In genomic region chr7:18590744-18591340, GRCh38 we compare ENCODE assay signal across 8 cellular contexts.
DNase-seq lines count a peak whose midpoint lies in the region; ATAC-seq and TF ChIP-seq lines count a peak whose summit lies in the region.

No MANE protein-coding gene starts in this region.

- H3K36me3 Mint-ChIP-seq in natural killer cell = no peaks in the 10 kb centered on the region

- H3K27ac ChIP-seq in C4-2B = no peak overlapping the region
- H3K27ac ChIP-seq in WERI-Rb-1 = no peak overlapping the region
- H3K27ac ChIP-seq in vagina = no peak overlapping the region

- DNase-seq in HT-29 (ENCODE audit: low spot score) = peak; percentile 53
- no peak for DNase-seq in WERI-Rb-1
- DNase-seq in iPS-NIHi7 (ENCODE audit: extremely low spot score) = peak; percentile 34
- no peak for DNase-seq in vagina (ENCODE audit: extremely low spot score in 2 of 2)
- no peak for DNase-seq in natural killer cell
- DNase-seq in nucleus accumbens (lab: John Stamatoyannopoulos, UW) = no peak
- DNase-seq in NCI-H1092 (lab: John Stamatoyannopoulos, UW) = no peak

- no peak for ATAC-seq in natural killer cell

- no peaks in the 10 kb centered on the region for H3K27me3 ChIP-seq in WERI-Rb-1 (ENCODE audit: insufficient read depth, low read depth, severe bottlenecking)
- H3K27me3 ChIP-seq in vagina = no peaks in the 10 kb centered on the region

- peaks cover 0 to 10% of the 10 kb centered on the region in 2 donors for H3K4me1 Mint-ChIP-seq in natural killer cell

- H3K4me3 Mint-ChIP-seq in natural killer cell = no peak overlapping the region

- H3K9me3 Mint-ChIP-seq in natural killer cell = no peaks in the 10 kb centered on the region

- H3K4me1 ChIP-seq in vagina = no peaks in the 10 kb centered on the region

- TF ChIP-seq CTCF in C4-2B (conservative IDR thresholded peaks at IDR 0.05) (peak; percentile 82), WERI-Rb-1 (IDR thresholded peaks at IDR 0.05; ENCODE audit: low read depth, low read length) (peak; percentile 22; the same call in 1 of the 2 replicates), vagina (IDR thresholded peaks at IDR 0.05) (peak in 2 of 3 experiments; percentile 1 to 54), natural killer cell (IDR thresholded peaks at IDR 0.05) (no peak)

- H3K36me3 ChIP-seq in WERI-Rb-1 (no peaks in the 10 kb centered on the region), vagina (no peaks in the 10 kb centered on the region)

- no peak overlapping the region for H3K4me3 ChIP-seq in WERI-Rb-1 (ENCODE audit: low read depth, low read length)
- no peak overlapping the region for H3K4me3 ChIP-seq in vagina

- intact Hi-C loops in vagina (cut with DNase I) (no loop called here), natural killer cell (cut with micrococcal nuclease) (no loop called here)

- TF ChIP-seq POLR2A in vagina (IDR thresholded peaks at IDR 0.05) = no peak

- no peaks in the 10 kb centered on the region for H3K9me3 ChIP-seq in WERI-Rb-1 (ENCODE audit: severe bottlenecking)
- H3K9me3 ChIP-seq in vagina = no peaks in the 10 kb centered on the region

- no peaks in the 10 kb centered on the region for H3K27me3 Mint-ChIP-seq in natural killer cell (ENCODE audit: low read depth in 2 of 2)

- H3K27ac Mint-ChIP-seq in natural killer cell = no peak overlapping the region

Comparison
In these comparisons a context has a peak if more than half of its experiments do, and no peak if none do; other contexts are left out.
1. DNase-seq: peak in HT-29 (single experiment) and iPS-NIHi7 (single experiment); none in WERI-Rb-1 (single experiment), vagina (0 of 2), natural killer cell (single experiment), nucleus accumbens (0 of 56) and NCI-H1092 (single experiment).